Comparison of ENCODE assay signal across 10 cellular contexts in the genomic region with DNA sequence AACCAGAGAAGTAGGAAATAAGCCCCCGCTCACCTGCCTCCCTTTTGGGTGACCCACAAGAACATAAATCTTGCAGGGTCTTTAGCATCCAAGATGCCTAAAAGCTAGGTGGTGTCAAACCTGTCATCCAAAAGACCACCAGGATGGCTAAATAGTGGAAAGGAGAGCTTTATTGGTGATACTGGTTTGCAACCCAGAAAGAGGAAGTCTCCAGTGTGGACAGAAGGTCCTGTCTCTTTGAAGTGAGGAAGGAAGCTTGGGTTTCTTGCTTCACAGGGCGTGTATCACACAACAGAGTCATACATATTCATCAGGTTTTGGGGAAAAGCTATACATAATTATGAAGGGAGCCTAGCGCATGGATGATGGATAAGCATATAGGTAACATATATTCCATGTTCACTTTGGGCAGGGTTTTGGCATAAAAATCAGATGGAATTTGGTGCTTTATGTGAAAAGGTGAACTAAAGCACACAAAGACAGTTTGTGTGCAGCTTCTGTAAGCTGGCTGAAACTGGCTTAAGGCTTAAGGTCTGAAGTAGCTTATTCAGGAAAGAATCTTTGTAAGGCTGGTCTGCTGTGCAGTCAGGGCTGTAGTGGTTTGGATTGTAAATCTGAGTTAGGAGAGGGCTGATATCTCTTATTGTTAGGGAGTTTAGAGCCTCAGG.
A peak's percentile ranks its signal among the peaks of the same experiment; 100 is the strongest.
DNase-seq lines count a peak whose midpoint lies in the region; ATAC-seq and TF ChIP-seq lines count a peak whose summit lies in the region.
"Had no signal": no experiment of that assay in that cellular context is flagged by ENCODE, and none has a peak within 500 bp of the region (broad histone marks: within the 10 kb centered on the region; RNA-seq: fewer than 3 reads in every experiment).

No MANE protein-coding gene starts in this region.

- peak overlapping the region; percentile 63 to 71 for H3K4me3 Mint-ChIP-seq in stimulated activated naive B cell treated with anti-CD40 and anti-IgM and Interleukin-4, amounts not matched to agents 10 μg/mL and 1 μg/mL and 100 μg/mL, for 72 hours

- DNase-seq in SIG-M5 treated with dmso at 0.1 percent for 504 hours (lab: John Stamatoyannopoulos, UW; ENCODE audit: unreplicated experiment): peak; percentile 93
- no peak for DNase-seq in stimulated activated naive B cell treated with anti-CD40 and anti-IgM and Interleukin-4, amounts not matched to agents 10 μg/mL and 1 μg/mL and 100 μg/mL, for 72 hours
- no peak for DNase-seq in AG08396 (ENCODE audit: low spot score)
- DNase-seq in GOT3 (lab: John Stamatoyannopoulos, UW): no peak
- DNase-seq in hippocampal formation (lab: John Stamatoyannopoulos, UW): no peak
- DNase-seq in vagina (ENCODE audit: extremely low spot score in 2 of 2): no peak
- DNase-seq: effector CD8-positive, alpha-beta T cell had no signal

- TF ChIP-seq POLR2A in vagina (IDR thresholded peaks at IDR 0.05): no peak

- no peaks in the 10 kb centered on the region for H3K27me3 Mint-ChIP-seq in stimulated activated naive B cell treated with anti-CD40 and anti-IgM and Interleukin-4, amounts not matched to agents 10 μg/mL and 1 μg/mL and 100 μg/mL, for 72 hours

- ATAC-seq in GM19372 (IDR thresholded peaks at IDR 0.05; ENCODE audit: low read depth, unreplicated experiment) (peak; percentile 70), HG03064 (IDR thresholded peaks at IDR 0.05; ENCODE audit: low read depth, unreplicated experiment) (peak; percentile 81)
- ATAC-seq in stimulated activated naive B cell treated with anti-CD40 and anti-IgM and Interleukin-4, amounts not matched to agents 10 μg/mL and 1 μg/mL and 100 μg/mL, for 72 hours (replicated peaks): peak; percentile 85 to 86

- H3K4me1 Mint-ChIP-seq in stimulated activated naive B cell treated with anti-CD40 and anti-IgM and Interleukin-4, amounts not matched to agents 10 μg/mL and 1 μg/mL and 100 μg/mL, for 72 hours: peaks cover 42 to 73% of the 10 kb centered on the region in 2 donors

- no peak overlapping the region for H3K4me3 ChIP-seq in vagina

- no peaks in the 10 kb centered on the region for H3K4me1 ChIP-seq in vagina

- no peak for TF ChIP-seq CTCF in vagina (IDR thresholded peaks at IDR 0.05)

- H3K9me3 Mint-ChIP-seq in stimulated activated naive B cell treated with anti-CD40 and anti-IgM and Interleukin-4, amounts not matched to agents 10 μg/mL and 1 μg/mL and 100 μg/mL, for 72 hours: no peaks in the 10 kb centered on the region

- intact Hi-C loops in vagina (cut with DNase I): no loop called here

- peaks cover 0 to 1% of the 10 kb centered on the region in 2 donors for H3K36me3 Mint-ChIP-seq in stimulated activated naive B cell treated with anti-CD40 and anti-IgM and Interleukin-4, amounts not matched to agents 10 μg/mL and 1 μg/mL and 100 μg/mL, for 72 hours

- H3K27ac Mint-ChIP-seq in stimulated activated naive B cell treated with anti-CD40 and anti-IgM and Interleukin-4, amounts not matched to agents 10 μg/mL and 1 μg/mL and 100 μg/mL, for 72 hours: peak overlapping the region; percentile 87

- H3K27me3 ChIP-seq in vagina: no peaks in the 10 kb centered on the region

- no peaks in the 10 kb centered on the region for H3K36me3 ChIP-seq in vagina

- H3K27ac ChIP-seq in vagina: no peak overlapping the region
- H3K27ac ChIP-seq: VCaP had no signal

- H3K9me3 ChIP-seq in vagina: no peaks in the 10 kb centered on the region
